Comparison of ENCODE assay signal across 21 cellular contexts in the genomic region with DNA sequence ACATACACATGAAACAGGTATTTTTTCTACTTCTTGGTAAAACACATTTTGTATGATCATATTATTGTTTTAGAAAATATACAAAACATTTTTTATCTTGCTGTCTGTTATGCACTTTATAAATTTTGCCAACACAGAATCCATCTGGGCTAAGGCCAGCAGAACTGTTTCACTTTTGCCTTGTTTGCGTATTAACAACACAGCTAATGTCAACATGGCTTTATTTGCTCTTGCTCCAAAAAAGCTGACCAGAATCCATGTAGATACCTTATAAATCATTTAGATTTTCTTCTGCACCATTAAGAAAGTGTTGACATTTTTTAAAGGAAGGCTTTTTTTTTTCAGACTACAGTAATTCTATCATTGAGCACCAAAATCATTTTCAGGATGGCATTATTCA. TPM values are rescaled to one million over a fixed set of nuclear protein-coding genes. Genes with fewer than 3 reads are reported as not detected.
"Had no signal": no experiment of that assay in that cellular context is flagged by ENCODE, and none has a peak within 500 bp of the region (broad histone marks: within the 10 kb centered on the region; RNA-seq: fewer than 3 reads in every experiment).

No MANE protein-coding gene starts in this region.

- H3K4me1 ChIP-seq: foreskin keratinocyte, thyroid gland had no signal

- DNase-seq: activated B cell treated with CpG ODN at 0.5 μM for 24 hours; activated CD4-positive, alpha-beta memory T cell treated with anti-CD3 and anti-CD28 coated beads for 36 hours; activated CD4-positive, alpha-beta T cell treated with anti-CD3 and anti-CD28 coated beads for 4 hours; activated T-cell treated with anti-CD3 and anti-CD28 coated beads for 4 hours; dermis blood vessel endothelial cell; effector memory CD4-positive, alpha-beta T cell; foreskin keratinocyte; glutamatergic neuron; hypothalamus; mesenchymal stem cell; naive thymus-derived CD4-positive, alpha-beta T cell; stimulated activated CD4-positive, alpha-beta T cell treated with anti-CD3 and anti-CD28 coated beads, Interleukin-4, amount 100 ng/mL, for 4 hours; thyroid gland had no signal

- H3K27ac ChIP-seq: cardiac muscle cell, foreskin keratinocyte, thyroid gland had no signal

- H3K27ac Mint-ChIP-seq: activated B cell treated with CpG ODN at 0.5 μM for 24 hours; activated CD4-positive, alpha-beta memory T cell treated with anti-CD3 and anti-CD28 coated beads for 36 hours; activated naive CD8-positive, alpha-beta T cell; activated T-helper 1 cell treated with anti-CD3 and anti-CD28 coated beads, Interleukin-12 subunit alpha, Interleukin-12 subunit beta, Interleukin-2, Interleukin-4 antibody, amounts not matched to agents 30 ng/mL and 10 ng/mL and 1 ng/mL, durations not matched to agents 14 hours and 24 hours and 36 hours; naive thymus-derived CD4-positive, alpha-beta T cell; stimulated activated memory B cell treated with anti-CD40 and anti-IgM and Interleukin-4, amounts not matched to agents 10 μg/mL and 1 μg/mL and 100 μg/mL, for 72 hours had no signal

- H3K36me3 Mint-ChIP-seq: activated CD4-positive, alpha-beta memory T cell treated with anti-CD3 and anti-CD28 coated beads for 36 hours; activated naive CD8-positive, alpha-beta T cell; naive thymus-derived CD4-positive, alpha-beta T cell; stimulated activated memory B cell treated with anti-CD40 and anti-IgM and Interleukin-4, amounts not matched to agents 10 μg/mL and 1 μg/mL and 100 μg/mL, for 72 hours had no signal

- ATAC-seq: foreskin keratinocyte; naive thymus-derived CD4-positive, alpha-beta T cell; sciatic nerve; stimulated activated memory B cell treated with anti-CD40 and anti-IgM and Interleukin-4, amounts not matched to agents 10 μg/mL and 1 μg/mL and 100 μg/mL, for 72 hours had no signal

- H3K36me3 ChIP-seq: cardiac muscle cell, thyroid gland had no signal

- H3K4me1 Mint-ChIP-seq: activated B cell treated with CpG ODN at 0.5 μM for 24 hours; naive thymus-derived CD4-positive, alpha-beta T cell; stimulated activated memory B cell treated with anti-CD40 and anti-IgM and Interleukin-4, amounts not matched to agents 10 μg/mL and 1 μg/mL and 100 μg/mL, for 72 hours had no signal

- H3K9me3 Mint-ChIP-seq: activated B cell treated with CpG ODN at 0.5 μM for 24 hours; activated T-helper 1 cell treated with anti-CD3 and anti-CD28 coated beads, Interleukin-12 subunit alpha, Interleukin-12 subunit beta, Interleukin-2, Interleukin-4 antibody, amounts not matched to agents 30 ng/mL and 10 ng/mL and 1 ng/mL, durations not matched to agents 14 hours and 24 hours and 36 hours; stimulated activated memory B cell treated with anti-CD40 and anti-IgM and Interleukin-4, amounts not matched to agents 10 μg/mL and 1 μg/mL and 100 μg/mL, for 72 hours had no signal

- H3K27me3 ChIP-seq: cardiac muscle cell, thyroid gland had no signal

- H3K27me3 Mint-ChIP-seq: activated B cell treated with CpG ODN at 0.5 μM for 24 hours; activated CD4-positive, alpha-beta memory T cell treated with anti-CD3 and anti-CD28 coated beads for 36 hours; activated naive CD8-positive, alpha-beta T cell; naive thymus-derived CD4-positive, alpha-beta T cell; stimulated activated memory B cell treated with anti-CD40 and anti-IgM and Interleukin-4, amounts not matched to agents 10 μg/mL and 1 μg/mL and 100 μg/mL, for 72 hours had no signal

- H3K9me3 ChIP-seq: thyroid gland had no signal

- H3K4me3 ChIP-seq: cardiac muscle cell, thyroid gland had no signal

- H3K4me3 Mint-ChIP-seq: activated B cell treated with CpG ODN at 0.5 μM for 24 hours; activated CD4-positive, alpha-beta memory T cell treated with anti-CD3 and anti-CD28 coated beads for 36 hours; activated naive CD8-positive, alpha-beta T cell; activated T-helper 1 cell treated with anti-CD3 and anti-CD28 coated beads, Interleukin-12 subunit alpha, Interleukin-12 subunit beta, Interleukin-2, Interleukin-4 antibody, amounts not matched to agents 30 ng/mL and 10 ng/mL and 1 ng/mL, durations not matched to agents 14 hours and 24 hours and 36 hours; naive thymus-derived CD4-positive, alpha-beta T cell; stimulated activated memory B cell treated with anti-CD40 and anti-IgM and Interleukin-4, amounts not matched to agents 10 μg/mL and 1 μg/mL and 100 μg/mL, for 72 hours had no signal

RNA-seq across cellular contexts. Expression of a gene that starts 58.1 kb away (rescaled TPM):
- total RNA-seq: activated B cell treated with CpG ODN at 0.5 μM for 24 hours; activated CD4-positive, alpha-beta memory T cell treated with anti-CD3 and anti-CD28 coated beads for 36 hours; activated T-helper 1 cell treated with anti-CD3 and anti-CD28 coated beads, Interleukin-12 subunit alpha, Interleukin-12 subunit beta, Interleukin-2, Interleukin-4 antibody, amounts not matched to agents 30 ng/mL and 10 ng/mL and 1 ng/mL, durations not matched to agents 14 hours and 24 hours and 36 hours; cardiac muscle cell; chondrocyte; dermis blood vessel endothelial cell; naive thymus-derived CD4-positive, alpha-beta T cell; osteocyte had no signal
- polyA plus RNA-seq: keratinocyte; naive thymus-derived CD4-positive, alpha-beta T cell had no signal
